Comparison of ENCODE assay signal across 9 cellular contexts in the genomic region with DNA sequence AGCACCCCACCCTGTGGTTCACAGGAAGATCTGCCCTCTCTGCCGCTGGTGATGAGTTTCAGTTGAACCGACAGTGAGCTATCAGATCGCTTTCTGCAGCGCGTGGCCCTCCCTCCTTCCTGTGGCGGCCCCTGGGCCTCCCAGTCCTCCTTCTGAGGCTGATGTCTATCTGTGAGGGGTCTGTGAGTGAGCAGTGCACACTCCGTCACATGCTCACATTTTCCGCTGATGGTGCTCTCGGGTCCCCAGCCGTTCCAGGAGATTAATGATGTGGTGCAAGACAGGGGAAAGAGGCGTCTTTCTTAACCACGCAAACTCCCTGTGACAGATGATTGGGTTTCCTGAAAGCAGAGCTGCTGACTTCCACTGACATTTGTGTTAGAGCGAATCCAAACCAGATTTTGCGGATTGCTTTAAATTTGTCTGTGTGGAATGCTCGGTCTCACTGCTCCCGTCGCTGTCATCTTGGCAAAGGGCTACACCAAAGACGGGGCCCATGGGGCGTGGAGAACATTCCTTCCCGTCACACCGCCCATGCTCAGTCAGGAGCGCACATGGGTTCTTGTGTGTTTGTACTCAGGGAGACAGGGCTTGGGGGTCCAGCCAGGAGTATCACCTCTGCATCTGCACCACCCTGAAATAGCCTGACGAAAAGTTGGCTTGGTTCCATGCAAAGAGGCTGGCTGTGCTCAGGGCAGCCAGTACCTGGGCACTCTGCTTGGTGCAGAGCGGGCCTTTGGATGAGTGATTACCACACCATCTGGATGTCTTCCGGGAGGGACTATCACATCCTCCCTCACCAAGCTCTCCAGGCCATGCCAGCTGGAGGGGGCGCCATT.
A peak's percentile ranks its signal among the peaks of the same experiment; 100 is the strongest.
DNase-seq lines count a peak whose midpoint lies in the region; ATAC-seq, FAIRE-seq and TF ChIP-seq lines count a peak whose summit lies in the region.
"Had no signal": no experiment of that assay in that cellular context is flagged by ENCODE, and none has a peak within 500 bp of the region (broad histone marks: within the 10 kb centered on the region; RNA-seq: fewer than 3 reads in every experiment).

No MANE protein-coding gene starts in this region.

- intact Hi-C loops in Right ventricle myocardium superior (cut with DNase I): no loop called here

- peaks cover 4% of the 10 kb centered on the region for H3K4me1 Mint-ChIP-seq in WTC11

- FAIRE-seq in H54 (lab: Jason Lieb, UNC): no peak
- FAIRE-seq: A549 had no signal

- H3K27me3 Mint-ChIP-seq in WTC11 (ENCODE audit: low read depth): no peaks in the 10 kb centered on the region; the same call in 1 of the 2 replicates

- TF ChIP-seq POLR2A in H54 (IDR thresholded peaks at IDR 0.05; ENCODE audit: low read depth, low read length): no peak

- H3K4me3 Mint-ChIP-seq in WTC11: no peak overlapping the region

- POLR2A ChIA-PET in WTC11 (lab: Charles Lee): no interaction called here

- peak; percentile 68 for ATAC-seq in activated CD4-positive, CD25-positive, alpha-beta regulatory T cell treated with anti-CD3 and anti-CD28 coated beads, Interleukin-2, amount 50 U/mL, for 24 hours
- ATAC-seq in HG03103 (IDR thresholded peaks at IDR 0.05; ENCODE audit: low read depth, unreplicated experiment) (peak; percentile 88), WTC11 (no peak; the same call in 1 of the 2 replicates), Right ventricle myocardium superior (ENCODE audit: poor library complexity) (peak; percentile 80)
- ATAC-seq: A549 had no signal

- H3K9me3 Mint-ChIP-seq in WTC11: peaks cover 24% of the 10 kb centered on the region

- H3K36me3 Mint-ChIP-seq in WTC11: peaks cover 24% of the 10 kb centered on the region

- no peak overlapping the region for H3K27ac Mint-ChIP-seq in WTC11

- DNase-seq in activated CD4-positive, CD25-positive, alpha-beta regulatory T cell treated with anti-CD3 and anti-CD28 coated beads, Interleukin-2, amount 50 U/mL, for 72 hours: no peak
- DNase-seq in WTC11 (ENCODE audit: low spot score) (no peak), Right ventricle myocardium superior (peak; percentile 72), NCI-H1417 (lab: John Stamatoyannopoulos, UW) (no peak), H54 (ENCODE audit: insufficient read length, low spot score) (no peak)
- DNase-seq in stimulated activated CD4-positive, alpha-beta T cell treated with anti-CD3 and anti-CD28 coated beads, Interleukin-12 subunit alpha, Interleukin-12 subunit beta, amount 100 ng/mL, for 24 hours (ENCODE audit: low read depth in 2 of 2): peak; percentile 8 to 40

- no peak for TF ChIP-seq CTCF in WTC11 (IDR thresholded peaks at IDR 0.05)

- CTCF ChIA-PET in WTC11 (lab: Charles Lee): interaction anchor here (0.8 to 1.0 kb wide), 2 partner anchors 60 to 294 kb away, joined by 3 read pairs; no protein-coding TSS in a partner anchor

TF ChIP-seq in WTC11, 78 proteins besides CTCF, POLR2A, EP300 and RAD21:
- no peak for TF ChIP-seq JUN (CRISPR knock-in tag; IDR thresholded peaks at IDR 0.05)
- TF ChIP-seq, protein P1, sequence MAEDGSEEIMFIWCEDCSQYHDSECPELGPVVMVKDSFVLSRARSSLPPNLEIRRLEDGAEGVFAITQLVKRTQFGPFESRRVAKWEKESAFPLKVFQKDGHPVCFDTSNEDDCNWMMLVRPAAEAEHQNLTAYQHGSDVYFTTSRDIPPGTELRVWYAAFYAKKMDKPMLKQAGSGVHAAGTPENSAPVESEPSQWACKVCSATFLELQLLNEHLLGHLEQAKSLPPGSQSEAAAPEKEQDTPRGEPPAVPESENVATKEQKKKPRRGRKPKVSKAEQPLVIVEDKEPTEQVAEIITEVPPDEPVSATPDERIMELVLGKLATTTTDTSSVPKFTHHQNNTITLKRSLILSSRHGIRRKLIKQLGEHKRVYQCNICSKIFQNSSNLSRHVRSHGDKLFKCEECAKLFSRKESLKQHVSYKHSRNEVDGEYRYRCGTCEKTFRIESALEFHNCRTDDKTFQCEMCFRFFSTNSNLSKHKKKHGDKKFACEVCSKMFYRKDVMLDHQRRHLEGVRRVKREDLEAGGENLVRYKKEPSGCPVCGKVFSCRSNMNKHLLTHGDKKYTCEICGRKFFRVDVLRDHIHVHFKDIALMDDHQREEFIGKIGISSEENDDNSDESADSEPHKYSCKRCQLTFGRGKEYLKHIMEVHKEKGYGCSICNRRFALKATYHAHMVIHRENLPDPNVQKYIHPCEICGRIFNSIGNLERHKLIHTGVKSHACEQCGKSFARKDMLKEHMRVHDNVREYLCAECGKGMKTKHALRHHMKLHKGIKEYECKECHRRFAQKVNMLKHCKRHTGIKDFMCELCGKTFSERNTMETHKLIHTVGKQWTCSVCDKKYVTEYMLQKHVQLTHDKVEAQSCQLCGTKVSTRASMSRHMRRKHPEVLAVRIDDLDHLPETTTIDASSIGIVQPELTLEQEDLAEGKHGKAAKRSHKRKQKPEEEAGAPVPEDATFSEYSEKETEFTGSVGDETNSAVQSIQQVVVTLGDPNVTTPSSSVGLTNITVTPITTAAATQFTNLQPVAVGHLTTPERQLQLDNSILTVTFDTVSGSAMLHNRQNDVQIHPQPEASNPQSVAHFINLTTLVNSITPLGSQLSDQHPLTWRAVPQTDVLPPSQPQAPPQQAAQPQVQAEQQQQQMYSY (CRISPR knock-in tag; IDR thresholded peaks at IDR 0.05): peak; percentile 81

Comparison
In these comparisons a context has a peak if more than half of its experiments do, and no peak if none do; other contexts are left out.
1. DNase-seq: peak in Right ventricle myocardium superior (single experiment) and stimulated activated CD4-positive, alpha-beta T cell treated with anti-CD3 and anti-CD28 coated beads, Interleukin-12 subunit alpha, Interleukin-12 subunit beta, amount 100 ng/mL, for 24 hours (2 of 2); none in activated CD4-positive, CD25-positive, alpha-beta regulatory T cell treated with anti-CD3 and anti-CD28 coated beads, Interleukin-2, amount 50 U/mL, for 72 hours (single experiment), WTC11 (single experiment), NCI-H1417 (0 of 3) and H54 (single experiment).